In genomic region chr22:20115691-20116375, GRCh38 we compare ENCODE assay signal across 8 cellular contexts. TPM values are rescaled to one million over a fixed set of nuclear protein-coding genes. Genes with fewer than 3 reads are reported as not detected.
DNase-seq lines count a peak whose midpoint lies in the region; ATAC-seq lines count a peak whose summit lies in the region.

Gene RANBP1, plus strand, starts transcription at chr22:20116104. Its CDS starts 81 bp downstream, at chr22:20116185.

- peak within 1 kb of the TSS; percentile 88 for H3K4me3 Mint-ChIP-seq in activated CD4-positive, alpha-beta memory T cell treated with anti-CD3 and anti-CD28 coated beads for 36 hours

- H3K36me3 Mint-ChIP-seq in activated CD4-positive, alpha-beta memory T cell treated with anti-CD3 and anti-CD28 coated beads for 36 hours = peaks cover 43% of the 10 kb centered on the region

- H3K27me3 Mint-ChIP-seq in activated CD4-positive, alpha-beta memory T cell treated with anti-CD3 and anti-CD28 coated beads for 36 hours = no peaks in the 10 kb centered on the region

- CTCF ChIA-PET in activated CD4-positive, alpha-beta memory T cell treated with anti-CD3 and anti-CD28 coated beads for 36 hours (lab: Charles Lee) = no interaction called here

- H3K9ac ChIP-seq in rectal smooth muscle tissue (ENCODE audit: low read length) = peak within 1 kb of the TSS; percentile 66

- peak within 1 kb of the TSS; percentile 92 for H3K27ac Mint-ChIP-seq in activated CD4-positive, alpha-beta memory T cell treated with anti-CD3 and anti-CD28 coated beads for 36 hours

- peak within 1 kb of the TSS; percentile 83 for H3K4me3 ChIP-seq in rectal smooth muscle tissue (ENCODE audit: low read length)

- POLR2A ChIA-PET in activated CD4-positive, alpha-beta memory T cell treated with anti-CD3 and anti-CD28 coated beads for 36 hours (lab: Charles Lee) = interaction anchor here (1.4 to 1.5 kb wide), 2 partner anchors 13 to 15 kb away, joined by 3 to 7 read pairs; no protein-coding TSS in a partner anchor

- H3K4me1 Mint-ChIP-seq in activated CD4-positive, alpha-beta memory T cell treated with anti-CD3 and anti-CD28 coated beads for 36 hours (ENCODE audit: low read depth) = peaks cover 41% of the 10 kb centered on the region

- no peaks in the 10 kb centered on the region for H3K27me3 ChIP-seq in rectal smooth muscle tissue (ENCODE audit: control insufficient read depth, insufficient read depth, low read length)

- no peaks in the 10 kb centered on the region for H3K9me3 Mint-ChIP-seq in activated CD4-positive, alpha-beta memory T cell treated with anti-CD3 and anti-CD28 coated beads for 36 hours

- DNase-seq in H4 (ENCODE audit: low spot score) (no peak), cardiac septum (ENCODE audit: low spot score) (no peak), DMS79 treated with DMSO at 0.1 percent for 48 hours (lab: John Stamatoyannopoulos, UW) (no peak), HCEC 1CT (no peak), hepatic stellate cell (ENCODE audit: low spot score) (no peak)
- no peak for DNase-seq in activated CD4-positive, alpha-beta memory T cell treated with anti-CD3 and anti-CD28 coated beads for 36 hours

- H3K36me3 ChIP-seq in rectal smooth muscle tissue (ENCODE audit: control insufficient read depth, insufficient read depth, low read length) = peaks cover 30% of the 10 kb centered on the region

- H3K27ac ChIP-seq in rectal smooth muscle tissue (ENCODE audit: low read depth, low read length) = peak within 1 kb of the TSS; percentile 72

- ATAC-seq in HG03442 (IDR thresholded peaks at IDR 0.05; ENCODE audit: unreplicated experiment) = no peak

- intact Hi-C loops in activated CD4-positive, alpha-beta memory T cell treated with anti-CD3 and anti-CD28 coated beads for 36 hours (cut with micrococcal nuclease) = loop anchor here (2.0 kb wide), 1 partner anchor 95 kb away; the partner anchor contains the start of gene TANGO2
- intact Hi-C loops in cardiac septum (cut with DNase I) = loop anchor here (5.0 to 10.0 kb wide), 2 partner anchors 94 to 261 kb away; partner anchors contain the start of genes GNB1L, RTL10 and TANGO2

- peaks cover 10% of the 10 kb centered on the region for H3K4me1 ChIP-seq in rectal smooth muscle tissue (ENCODE audit: control insufficient read depth, insufficient read depth, low read length)

RNA-seq across cellular contexts. Expression of gene RANBP1, which starts in this region (rescaled TPM):
- 623 and 731 TPM in 2 replicates for total RNA-seq in H4 (2014; rRNA removed; shearing (Covaris generic))
- 100 to 1,000 TPM; 359 to 372 TPM for total RNA-seq in activated CD4-positive, alpha-beta memory T cell treated with anti-CD3 and anti-CD28 coated beads for 36 hours
- total RNA-seq in cardiac septum = 45.9 TPM
